In the genomic region with DNA sequence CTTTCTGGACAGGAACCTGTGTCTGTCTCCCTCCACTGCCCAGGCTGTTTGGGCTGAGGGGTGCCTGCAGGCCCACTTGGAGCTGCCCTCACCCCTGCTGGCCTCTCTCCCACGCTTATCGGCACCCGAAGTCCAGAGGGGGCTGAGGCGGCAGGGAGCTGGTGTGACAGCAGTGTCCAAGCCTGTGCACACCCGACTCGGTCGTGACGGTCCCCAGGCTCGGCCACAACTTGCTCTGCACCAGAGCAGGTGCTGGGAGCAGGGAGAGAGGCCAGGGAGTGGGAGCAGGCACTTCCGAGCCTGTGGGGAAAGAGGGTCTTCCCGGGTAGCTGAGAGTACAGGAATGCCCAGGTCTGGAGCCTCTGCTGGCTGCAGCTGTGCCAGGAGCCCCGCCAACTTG, we compare ENCODE assay signal across 9 cellular contexts.
"Had no signal": no experiment of that assay in that cellular context is flagged by ENCODE, and none has a peak within 500 bp of the region (broad histone marks: within the 10 kb centered on the region; RNA-seq: fewer than 3 reads in every experiment).

No MANE protein-coding gene starts in this region.

- H3K4me3 Mint-ChIP-seq: IgD-negative memory B cell had no signal

- FAIRE-seq: HepG2, HTR-8/SVneo, K562 had no signal

- DNase-seq: IMR-90, KBM-7, KG1 had no signal

- H3K9me3 Mint-ChIP-seq: IgD-negative memory B cell had no signal

- H3K27ac ChIP-seq: HL-60, KMS-11 had no signal

- H3K27ac Mint-ChIP-seq: IgD-negative memory B cell had no signal

- H3K9ac ChIP-seq: KMS-11 had no signal

- ATAC-seq: HepG2, K562 had no signal

- H3K27me3 Mint-ChIP-seq: IgD-negative memory B cell had no signal

- H3K4me2 ChIP-seq: KMS-11 had no signal

- H3K4me3 ChIP-seq: K562 had no signal
